Comparison of ENCODE assay signal across 12 cellular contexts in the genomic region with DNA sequence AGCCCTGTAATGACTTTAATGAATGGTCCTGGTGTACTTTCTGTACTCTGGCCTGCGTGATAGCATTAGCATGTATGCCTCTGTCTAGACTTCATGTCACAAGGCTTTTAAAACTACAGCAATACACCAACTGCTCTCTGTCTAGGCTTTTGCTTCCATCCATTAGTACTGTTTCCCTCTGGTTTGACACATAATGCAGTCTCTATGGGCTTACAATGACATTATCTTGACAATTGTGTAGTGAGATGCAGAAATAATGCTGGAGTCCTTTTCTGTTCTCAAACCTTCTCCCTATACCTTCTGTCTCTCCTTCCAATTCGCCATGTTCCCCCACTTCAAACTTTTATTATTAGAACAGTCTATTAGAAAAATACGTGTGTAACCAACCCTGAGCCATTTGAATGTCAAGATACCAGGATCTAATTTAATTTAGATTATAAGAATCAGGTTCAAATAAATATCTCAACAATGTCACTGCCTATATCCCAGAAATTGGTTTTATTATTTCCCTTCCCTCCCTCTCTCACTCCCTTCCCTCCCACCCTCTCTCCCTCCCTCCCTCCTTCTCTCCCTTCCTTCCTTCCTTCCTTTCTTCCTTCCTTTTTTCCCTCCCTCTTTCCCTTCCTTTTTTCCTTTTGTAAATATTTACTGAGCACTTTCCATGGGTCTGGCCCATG. TPM values are rescaled to one million over a fixed set of nuclear protein-coding genes. Genes with fewer than 3 reads are reported as not detected.
"Had no signal": no experiment of that assay in that cellular context is flagged by ENCODE, and none has a peak within 500 bp of the region (broad histone marks: within the 10 kb centered on the region; RNA-seq: fewer than 3 reads in every experiment).

No MANE protein-coding gene starts in this region.

- H3K4me1 ChIP-seq: HAP-1 had no signal

- H3K9me3 ChIP-seq: HAP-1 had no signal

- H2AFZ ChIP-seq: GM23248, GM23338 had no signal

- H3K4me3 ChIP-seq: GM23248, GM23338, HAP-1 had no signal

- FAIRE-seq: H1, H54 had no signal

- H3K9ac ChIP-seq: GM23248 had no signal

- DNase-seq: GM23248, GOT3, H7, H9, HCEC 1CT, HFFc6 had no signal

- H3K4me2 ChIP-seq: GM23338 had no signal

- ATAC-seq: GM23338, HCT116 had no signal

- H3K36me3 ChIP-seq: HAP-1 had no signal

- H3K27ac ChIP-seq: GM23248 had no signal

RNA-seq across cellular contexts. Expression of gene C8A, which starts 8.9 kb away (rescaled TPM):
- total RNA-seq: GM23248, GM23338, H1, H4, H7, H9, HFFc6 had no signal
- polyA plus RNA-seq: GM23248, GM23338, H1 had no signal

RNA-seq across cellular contexts. Expression of gene FYB2, which starts 44.2 kb away (rescaled TPM):
- total RNA-seq: GM23248, GM23338, H4, H7 had no signal
- polyA plus RNA-seq: GM23248 had no signal
